Comparison of ENCODE assay signal across 19 cellular contexts in genomic region chr7:4972446-4972845, GRCh38. TPM values are rescaled to one million over a fixed set of nuclear protein-coding genes. Genes with fewer than 3 reads are reported as not detected.
"Had no signal": no experiment of that assay in that cellular context is flagged by ENCODE, and none has a peak within 500 bp of the region (broad histone marks: within the 10 kb centered on the region; RNA-seq: fewer than 3 reads in every experiment).

No MANE protein-coding gene starts in this region.

RNA-seq across cellular contexts. Expression of gene MMD2, which starts 13.5 kb away (rescaled TPM):
- total RNA-seq: activated naive CD4-positive, alpha-beta T cell treated with anti-CD3 and anti-CD28 coated beads for 36 hours; activated naive CD4-positive, alpha-beta T cell treated with anti-CD3 and anti-CD28 coated beads, Interleukin-2, amount 50 U/mL, for 72 hours; activated naive CD8-positive, alpha-beta T cell treated with anti-CD3 and anti-CD28 coated beads for 36 hours; activated naive CD8-positive, alpha-beta T cell treated with anti-CD3 and anti-CD28 coated beads, Interleukin-2, amount 10 ng/mL, durations not matched to agents 7 days and 5 days; activated T-cell treated with anti-CD3 and anti-CD28 coated beads, Interleukin-2, amount 50 U/mL, for 4 hours; activated T-cell treated with anti-CD3 and anti-CD28 coated beads, Interleukin-2, amount 50 U/mL, for 72 hours; activated T-helper 1 cell treated with anti-CD3 and anti-CD28 coated beads, Interleukin-12 subunit alpha, Interleukin-12 subunit beta, Interleukin-2, Interleukin-4 antibody, amounts not matched to agents 30 ng/mL and 10 ng/mL and 1 ng/mL, durations not matched to agents 14 hours and 24 hours and 36 hours; activated T-helper 17 cell treated with anti-CD3 and anti-CD28 coated beads, Interleukin-2, amount 50 U/mL, for 72 hours; activated T-helper 2 cell treated with anti-CD3 and anti-CD28 coated beads, Interferon-gamma antibody, Interleukin-2, Interleukin-4, amounts not matched to agents 10 μg/mL and 5 μg/mL and 100 μg/mL, durations not matched to agents 14 hours and 24 hours and 36 hours; adrenal gland; aorta; ascending aorta; astrocyte; body of pancreas; breast epithelium; bronchial epithelial cell; cardiac muscle cell; cardiac septum had no signal
- polyA plus RNA-seq: adipose tissue, aorta, cardiac muscle cell had no signal
